7 cellular contexts compared by ENCODE assay signal in genomic region chr3:56707371-56707770, GRCh38. TPM values are rescaled to one million over a fixed set of nuclear protein-coding genes. Genes with fewer than 3 reads are reported as not detected.
DNase-seq lines count a peak whose midpoint lies in the region; ATAC-seq and TF ChIP-seq lines count a peak whose summit lies in the region.
"Not testable (repeated sequence)": the region's sequence is repeated elsewhere in the genome, so short reads cannot be mapped to it uniquely, and the experiment has no call there.

No MANE protein-coding gene starts in this region.

- H3K4me1 ChIP-seq in RWPE2 (ENCODE audit: insufficient read depth, poor library complexity, severe bottlenecking); hepatocyte (ENCODE audit: insufficient read depth): not testable (repeated sequence)

- not testable (repeated sequence) for H3K9me3 ChIP-seq in RWPE2 (ENCODE audit: severe bottlenecking); hepatocyte (ENCODE audit: low read depth)

- not testable (repeated sequence) for H4K20me1 ChIP-seq in hepatocyte (ENCODE audit: insufficient read depth, poor library complexity, severe bottlenecking)

- not testable (repeated sequence) for H3K4me2 ChIP-seq in hepatocyte

- not testable (repeated sequence) for H3K27me3 ChIP-seq in RWPE2 (ENCODE audit: insufficient read depth, poor library complexity, severe bottlenecking); hepatocyte

- peaks cover 11% of the 10 kb centered on the region for H3K4me1 Mint-ChIP-seq in activated CD4-positive, alpha-beta memory T cell treated with anti-CD3 and anti-CD28 coated beads for 36 hours (ENCODE audit: low read depth)

- intact Hi-C loops in activated CD4-positive, alpha-beta memory T cell treated with anti-CD3 and anti-CD28 coated beads for 36 hours (cut with micrococcal nuclease): not testable (repeated sequence)

- 95% methylated on average over 8 of the region's 8 CpGs for WGBS in hepatocyte (ENCODE audit: low lambda C conversion rate, missing lambda C conversion rate)

- not testable (repeated sequence) for H3K9me3 Mint-ChIP-seq in activated CD4-positive, alpha-beta memory T cell treated with anti-CD3 and anti-CD28 coated beads for 36 hours

- H3K36me3 ChIP-seq in RWPE2 (ENCODE audit: low read depth); hepatocyte (replicated peaks; ENCODE audit: insufficient read depth, low read depth): not testable (repeated sequence)

- not testable (repeated sequence) for H3K27ac ChIP-seq in RWPE2 (ENCODE audit: poor library complexity, severe bottlenecking); hepatocyte

- H3K79me2 ChIP-seq in hepatocyte: not testable (repeated sequence)

- not testable (repeated sequence) for TF ChIP-seq EP300 in Ishikawa (IDR thresholded peaks at IDR 0.05; ENCODE audit: borderline replicate concordance)

- TF ChIP-seq CTCF in GM10266 (IDR thresholded peaks at IDR 0.05; ENCODE audit: control insufficient read depth, insufficient read depth, low read depth, missing control alignments): peak; percentile 9
- TF ChIP-seq CTCF in RWPE2 (IDR thresholded peaks at IDR 0.05; ENCODE audit: poor library complexity, severe bottlenecking): peak; percentile 9
- TF ChIP-seq CTCF in hepatocyte (IDR thresholded peaks at IDR 0.05; ENCODE audit: poor library complexity): peak; percentile 5

- DNase-seq in GM10266 (ENCODE audit: extremely low spot score); RWPE2 (ENCODE audit: low spot score); hepatocyte (ENCODE audit: low spot score): not testable (repeated sequence)
- peak; percentile 51 for DNase-seq in activated CD4-positive, alpha-beta memory T cell treated with anti-CD3 and anti-CD28 coated beads for 36 hours
- peak; percentile 36 for DNase-seq in activated naive CD4-positive, alpha-beta T cell treated with anti-CD3 and anti-CD28 coated beads, Interleukin-2, amount 50 U/mL, for 16 hours
- DNase-seq in stimulated activated CD4-positive, alpha-beta T cell treated with anti-CD3 and anti-CD28 coated beads, Interleukin-4, amount 100 ng/mL, for 24 hours: peak; percentile 36

- CTCF ChIA-PET in activated CD4-positive, alpha-beta memory T cell treated with anti-CD3 and anti-CD28 coated beads for 36 hours (lab: Charles Lee): interaction anchor here (0.7 to 3.1 kb wide), 8 partner anchors 81 to 288 kb away, joined by 3 to 38 read pairs (median 5); partner anchors contain the start of gene ARHGEF3

- not testable (repeated sequence) for H3K27me3 Mint-ChIP-seq in activated CD4-positive, alpha-beta memory T cell treated with anti-CD3 and anti-CD28 coated beads for 36 hours

- H3K27ac Mint-ChIP-seq in activated CD4-positive, alpha-beta memory T cell treated with anti-CD3 and anti-CD28 coated beads for 36 hours: not testable (repeated sequence)

- not testable (repeated sequence) for H3K4me3 Mint-ChIP-seq in activated CD4-positive, alpha-beta memory T cell treated with anti-CD3 and anti-CD28 coated beads for 36 hours

- TF ChIP-seq RAD21 in Ishikawa (IDR thresholded peaks at IDR 0.05; ENCODE audit: low read depth): peak; percentile 12; the same call in 1 of the 2 replicates

- H3K9me2 ChIP-seq in hepatocyte (replicated peaks; ENCODE audit: insufficient read depth): not testable (repeated sequence)

- H3K4me3 ChIP-seq in RWPE2 (ENCODE audit: severe bottlenecking); hepatocyte: not testable (repeated sequence)

- not testable (repeated sequence) for H3K36me3 Mint-ChIP-seq in activated CD4-positive, alpha-beta memory T cell treated with anti-CD3 and anti-CD28 coated beads for 36 hours

- H2AFZ ChIP-seq in hepatocyte: not testable (repeated sequence)

- POLR2A ChIA-PET in activated CD4-positive, alpha-beta memory T cell treated with anti-CD3 and anti-CD28 coated beads for 36 hours (lab: Charles Lee): not testable (repeated sequence)

- ATAC-seq in RWPE2 (ENCODE audit: low read depth): not testable (repeated sequence)

RNA-seq across cellular contexts. Expression of gene TASOR, which starts 24.3 kb away (rescaled TPM):
- total RNA-seq in activated CD4-positive, alpha-beta memory T cell treated with anti-CD3 and anti-CD28 coated beads for 36 hours: 10 to 100 TPM; 71.8 to 81.3 TPM
- total RNA-seq in hepatocyte: 62.3 and 64.0 TPM in 2 replicates
- 9.3 and 14.2 TPM in 2 replicates for polyA plus RNA-seq in hepatocyte
